Comparison of ENCODE assay signal across 12 cellular contexts in genomic region chr16:86568677-86569623, GRCh38. TPM values are rescaled to one million over a fixed set of nuclear protein-coding genes. Genes with fewer than 3 reads are reported as not detected.
A peak's percentile ranks its signal among the peaks of the same experiment; 100 is the strongest.
DNase-seq lines count a peak whose midpoint lies in the region; ATAC-seq and TF ChIP-seq lines count a peak whose summit lies in the region.
"Had no signal": no experiment of that assay in that cellular context is flagged by ENCODE, and none has a peak within 500 bp of the region (broad histone marks: within the 10 kb centered on the region; RNA-seq: fewer than 3 reads in every experiment).

No MANE protein-coding gene starts in this region.

- H3K27ac Mint-ChIP-seq in activated T-helper 1 cell treated with anti-CD3 and anti-CD28 coated beads, Interleukin-12 subunit alpha, Interleukin-12 subunit beta, Interleukin-2, Interleukin-4 antibody, amounts not matched to agents 30 ng/mL and 10 ng/mL and 1 ng/mL, durations not matched to agents 14 hours and 24 hours and 36 hours: peak overlapping the region; percentile 61
- H3K27ac Mint-ChIP-seq: activated T-helper 17 cell treated with anti-CD3 and anti-CD28 coated beads, Interleukin-2, amount 50 U/mL, for 72 hours had no signal

- peaks cover 39% of the 10 kb centered on the region for H3K4me1 ChIP-seq in ES-I3 (ENCODE audit: insufficient read depth, low read length)
- H3K4me1 ChIP-seq in gastroesophageal sphincter: peaks cover 0 to 33% (median 4%) of the 10 kb centered on the region in 3 donors

- H3K27me3 ChIP-seq in gastroesophageal sphincter: peaks cover 100% of the 10 kb centered on the region

- no peak for TF ChIP-seq EP300 in gastroesophageal sphincter (IDR thresholded peaks at IDR 0.05)

- H3K4me3 ChIP-seq in gastroesophageal sphincter (peak overlapping the region in 1 of 2 donors; percentile 42), retinal pigment epithelial cell (ENCODE audit: low read length) (peak overlapping the region; percentile 78)

- H3K27me3 Mint-ChIP-seq in activated T-helper 1 cell treated with anti-CD3 and anti-CD28 coated beads, Interleukin-12 subunit alpha, Interleukin-12 subunit beta, Interleukin-2, Interleukin-4 antibody, amounts not matched to agents 30 ng/mL and 10 ng/mL and 1 ng/mL, durations not matched to agents 14 hours and 24 hours and 36 hours (ENCODE audit: insufficient read depth): peaks cover 69% of the 10 kb centered on the region

- WGBS in gastroesophageal sphincter (ENCODE audit: low coverage in 1 of 2), 2 donors: 20 to 40% methylated on average over 8 to 10 of the region's 33 CpGs

- peak overlapping the region; percentile 71 for H3K9ac ChIP-seq in ES-I3 (ENCODE audit: low read depth, low read length)
- H3K9ac ChIP-seq: KMS-11 had no signal

- TF ChIP-seq CTCF in gastroesophageal sphincter (IDR thresholded peaks at IDR 0.05) (no peak), retinal pigment epithelial cell (conservative IDR thresholded peaks at IDR 0.05; ENCODE audit: low read depth, low read length) (no peak)

- TF ChIP-seq POLR2A in gastroesophageal sphincter (IDR thresholded peaks at IDR 0.05): no peak

- peaks cover 2% of the 10 kb centered on the region for H3K4me1 Mint-ChIP-seq in activated T-helper 1 cell treated with anti-CD3 and anti-CD28 coated beads, Interleukin-12 subunit alpha, Interleukin-12 subunit beta, Interleukin-2, Interleukin-4 antibody, amounts not matched to agents 30 ng/mL and 10 ng/mL and 1 ng/mL, durations not matched to agents 14 hours and 24 hours and 36 hours (ENCODE audit: low read depth)

- no peak for DNase-seq in activated T-helper 1 cell treated with anti-CD3 and anti-CD28 coated beads, Interleukin-12 subunit alpha, Interleukin-12 subunit beta, Interleukin-2, Interleukin-4 antibody, amounts not matched to agents 30 ng/mL and 10 ng/mL and 1 ng/mL, durations not matched to agents 14 hours and 24 hours and 36 hours (ENCODE audit: low spot score)
- DNase-seq in retinal pigment epithelial cell (ENCODE audit: low read depth): no peak
- no peak for DNase-seq in HEK293T (ENCODE audit: extremely low spot score)
- no peak for DNase-seq in SHP77 (lab: John Stamatoyannopoulos, UW)
- no peak for DNase-seq in middle frontal gyrus (ENCODE audit: extremely low spot score, low spot score)
- DNase-seq: NCI-H510A had no signal

- H3K36me3 Mint-ChIP-seq in activated T-helper 1 cell treated with anti-CD3 and anti-CD28 coated beads, Interleukin-12 subunit alpha, Interleukin-12 subunit beta, Interleukin-2, Interleukin-4 antibody, amounts not matched to agents 30 ng/mL and 10 ng/mL and 1 ng/mL, durations not matched to agents 14 hours and 24 hours and 36 hours (ENCODE audit: low read depth): no peaks in the 10 kb centered on the region

- no peak overlapping the region for H3K4me3 Mint-ChIP-seq in activated T-helper 1 cell treated with anti-CD3 and anti-CD28 coated beads, Interleukin-12 subunit alpha, Interleukin-12 subunit beta, Interleukin-2, Interleukin-4 antibody, amounts not matched to agents 30 ng/mL and 10 ng/mL and 1 ng/mL, durations not matched to agents 14 hours and 24 hours and 36 hours
- H3K4me3 Mint-ChIP-seq: activated T-helper 17 cell treated with anti-CD3 and anti-CD28 coated beads, Interleukin-2, amount 50 U/mL, for 72 hours had no signal

- H3K36me3 ChIP-seq in ES-I3 (ENCODE audit: insufficient read depth, low read length): no peaks in the 10 kb centered on the region
- H3K36me3 ChIP-seq in gastroesophageal sphincter: no peaks in the 10 kb centered on the region

- CTCF ChIA-PET in HEK293T (lab: Yijun Ruan, JAX): no interaction called here

- POLR2A ChIA-PET in HEK293T (lab: Yijun Ruan, JAX): no interaction called here

- intact Hi-C loops in activated T-helper 1 cell treated with anti-CD3 and anti-CD28 coated beads, Interleukin-12 subunit alpha, Interleukin-12 subunit beta, Interleukin-2, Interleukin-4 antibody, amounts not matched to agents 30 ng/mL and 10 ng/mL and 1 ng/mL, durations not matched to agents 14 hours and 24 hours and 36 hours (cut with micrococcal nuclease): no loop called here

- ATAC-seq in gastroesophageal sphincter (no peak), GM21367 (IDR thresholded peaks at IDR 0.05; ENCODE audit: unreplicated experiment) (no peak)
- ATAC-seq: activated T-helper 17 cell treated with anti-CD3 and anti-CD28 coated beads, Interleukin-2, amount 50 U/mL, for 72 hours had no signal

- no peaks in the 10 kb centered on the region; the same call in 1 of the 2 replicates for H3K9me3 ChIP-seq in ES-I3 (ENCODE audit: control insufficient read depth, insufficient read depth, low read length)
- H3K9me3 ChIP-seq in gastroesophageal sphincter: no peaks in the 10 kb centered on the region

- H3K27ac ChIP-seq in gastroesophageal sphincter: peak overlapping the region in 3 of 4 donors; percentile 40 to 69 (median 66)
- H3K27ac ChIP-seq: KMS-11 had no signal

- no peaks in the 10 kb centered on the region for H3K9me3 Mint-ChIP-seq in activated T-helper 1 cell treated with anti-CD3 and anti-CD28 coated beads, Interleukin-12 subunit alpha, Interleukin-12 subunit beta, Interleukin-2, Interleukin-4 antibody, amounts not matched to agents 30 ng/mL and 10 ng/mL and 1 ng/mL, durations not matched to agents 14 hours and 24 hours and 36 hours
- H3K9me3 Mint-ChIP-seq: activated T-helper 17 cell treated with anti-CD3 and anti-CD28 coated beads, Interleukin-2, amount 50 U/mL, for 72 hours had no signal

TF ChIP-seq in HEK293T, 16 proteins besides CTCF, POLR2A, EP300 and RAD21:
- no peak for TF ChIP-seq FOXA1 (IDR thresholded peaks at IDR 0.05)
- no peak for TF ChIP-seq ARNT (IDR thresholded peaks at IDR 0.05)
- TF ChIP-seq CTBP1 (IDR thresholded peaks at IDR 0.05; ENCODE audit: borderline replicate concordance): no peak
- TF ChIP-seq FOXM1 (IDR thresholded peaks at IDR 0.05; ENCODE audit: borderline replicate concordance): no peak
- TF ChIP-seq SUZ12 (IDR thresholded peaks at IDR 0.05): no peak
- TF ChIP-seq L3MBTL2 (conservative IDR thresholded peaks at IDR 0.05): no peak
- no peak for TF ChIP-seq FOXK2 (IDR thresholded peaks at IDR 0.05)
- TF ChIP-seq ZNF384 (IDR thresholded peaks at IDR 0.05): no peak
- no peak for TF ChIP-seq BHLHE40 (IDR thresholded peaks at IDR 0.05; ENCODE audit: borderline replicate concordance)
- TF ChIP-seq LEF1 (IDR thresholded peaks at IDR 0.05; ENCODE audit: borderline replicate concordance): no peak
- TF ChIP-seq HDGF (IDR thresholded peaks at IDR 0.05; ENCODE audit: borderline replicate concordance): no peak
- TF ChIP-seq ELF4 (IDR thresholded peaks at IDR 0.05): no peak
- TF ChIP-seq NFRKB (IDR thresholded peaks at IDR 0.05): no peak
- TF ChIP-seq SP1 (IDR thresholded peaks at IDR 0.05): no peak
- TF ChIP-seq TARDBP (IDR thresholded peaks at IDR 0.05): no peak
- no peak for TF ChIP-seq PKNOX1 (IDR thresholded peaks at IDR 0.05)
TF ChIP-seq in HEK293T: peak in this region for 0.

RNA-seq across cellular contexts. Expression of gene FOXC2, which starts 2.3 kb away (rescaled TPM):
- not detected in 2 replicates for total RNA-seq in activated T-helper 1 cell treated with anti-CD3 and anti-CD28 coated beads, Interleukin-12 subunit alpha, Interleukin-12 subunit beta, Interleukin-2, Interleukin-4 antibody, amounts not matched to agents 30 ng/mL and 10 ng/mL and 1 ng/mL, durations not matched to agents 14 hours and 24 hours and 36 hours
- 1 to 10 TPM in 1 of 4 donors, under 1 TPM in 3; 0.40 to 1.5 (median 0.50) TPM for total RNA-seq in gastroesophageal sphincter
- total RNA-seq: activated T-helper 17 cell treated with anti-CD3 and anti-CD28 coated beads, Interleukin-2, amount 50 U/mL, for 72 hours; T-helper 2 cell treated with Interferon-gamma antibody and Interleukin-4, amounts not matched to agents 100 ng/mL and 5 ng/mL, for 36 hours had no signal

RNA-seq across cellular contexts. Expression of gene FOXL1, which starts 9.4 kb away (rescaled TPM):
- 0.05 TPM in 1 of 2 replicates, not detected in the other for total RNA-seq in activated T-helper 1 cell treated with anti-CD3 and anti-CD28 coated beads, Interleukin-12 subunit alpha, Interleukin-12 subunit beta, Interleukin-2, Interleukin-4 antibody, amounts not matched to agents 30 ng/mL and 10 ng/mL and 1 ng/mL, durations not matched to agents 14 hours and 24 hours and 36 hours
- under 1 TPM in 3 of 4 donors, not detected in 1; 0.25 to 0.81 (median 0.58) TPM for total RNA-seq in gastroesophageal sphincter
- total RNA-seq: activated T-helper 17 cell treated with anti-CD3 and anti-CD28 coated beads, Interleukin-2, amount 50 U/mL, for 72 hours; T-helper 2 cell treated with Interferon-gamma antibody and Interleukin-4, amounts not matched to agents 100 ng/mL and 5 ng/mL, for 36 hours had no signal

RNA-seq across cellular contexts. Expression of gene MTHFSD, which starts 13.9 kb away (rescaled TPM):
- 30.6 and 31.8 TPM in 2 replicates for total RNA-seq in activated T-helper 1 cell treated with anti-CD3 and anti-CD28 coated beads, Interleukin-12 subunit alpha, Interleukin-12 subunit beta, Interleukin-2, Interleukin-4 antibody, amounts not matched to agents 30 ng/mL and 10 ng/mL and 1 ng/mL, durations not matched to agents 14 hours and 24 hours and 36 hours
- 10 to 100 TPM; 12.5 to 26.6 (median 19.3) TPM for total RNA-seq in gastroesophageal sphincter

RNA-seq across cellular contexts. Expression of gene FOXF1, which starts 58.6 kb away (rescaled TPM):
- not detected in 2 replicates for total RNA-seq in activated T-helper 1 cell treated with anti-CD3 and anti-CD28 coated beads, Interleukin-12 subunit alpha, Interleukin-12 subunit beta, Interleukin-2, Interleukin-4 antibody, amounts not matched to agents 30 ng/mL and 10 ng/mL and 1 ng/mL, durations not matched to agents 14 hours and 24 hours and 36 hours
- total RNA-seq in gastroesophageal sphincter: 10 to 100 TPM; 39.7 to 81.1 (median 59.3) TPM
- total RNA-seq: activated T-helper 17 cell treated with anti-CD3 and anti-CD28 coated beads, Interleukin-2, amount 50 U/mL, for 72 hours; T-helper 2 cell treated with Interferon-gamma antibody and Interleukin-4, amounts not matched to agents 100 ng/mL and 5 ng/mL, for 36 hours had no signal
